In the genomic region with DNA sequence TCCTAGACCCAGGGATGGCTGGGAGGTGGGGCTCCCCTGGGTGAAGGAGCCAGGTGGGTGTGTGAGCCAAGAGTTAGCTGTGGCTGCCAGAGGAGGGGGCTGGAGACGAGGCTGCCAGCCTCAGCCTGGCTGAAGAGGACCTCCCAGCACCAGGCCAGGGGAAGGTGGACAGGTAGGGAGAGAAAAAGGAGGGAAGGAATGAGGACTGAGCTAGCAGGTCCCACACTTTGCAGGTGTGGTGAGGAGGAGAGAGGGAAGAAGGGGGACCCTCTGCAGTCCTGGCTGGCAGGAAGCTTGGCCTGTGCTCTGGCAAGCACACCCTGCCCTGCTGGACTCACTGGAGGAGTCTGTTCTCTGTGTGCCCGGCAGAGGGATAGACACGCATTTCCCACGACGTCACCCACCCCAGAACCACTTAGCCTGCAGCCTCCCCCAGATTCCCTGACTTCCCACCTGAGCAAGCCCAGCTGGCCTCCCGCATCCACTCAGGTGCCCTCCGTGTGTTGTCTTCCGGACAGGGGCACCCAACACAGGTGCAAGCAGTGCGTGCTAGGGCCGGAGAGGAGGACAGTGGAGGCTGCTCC, we compare ENCODE assay signal across 1 cellular context.
TF ChIP-seq lines count a peak whose summit lies in the region.

No MANE protein-coding gene starts in this region.

TF ChIP-seq in WTC11, 78 proteins besides CTCF, POLR2A, EP300 and RAD21:
- TF ChIP-seq ZBTB43 (CRISPR knock-in tag; IDR thresholded peaks at IDR 0.05) (no peak), USF2 (CRISPR knock-in tag; IDR thresholded peaks at IDR 0.05) (no peak), PREB (CRISPR knock-in tag; IDR thresholded peaks at IDR 0.05; ENCODE audit: borderline replicate concordance) (no peak), ZNF423 (CRISPR knock-in tag; IDR thresholded peaks at IDR 0.05) (peak; percentile 21; the same call in 1 of the 2 replicates), ZNF425 (CRISPR knock-in tag; conservative IDR thresholded peaks at IDR 0.05) (no peak), ZNF121 (CRISPR knock-in tag; IDR thresholded peaks at IDR 0.05) (no peak), ZBTB21 (CRISPR knock-in tag; IDR thresholded peaks at IDR 0.05; ENCODE audit: borderline replicate concordance) (0 out of 2 replicates have a peak, but pooled peaks have one; percentile 20), CREM (CRISPR knock-in tag; IDR thresholded peaks at IDR 0.05) (no peak), ETV6 (CRISPR knock-in tag; IDR thresholded peaks at IDR 0.05) (0 out of 2 replicates have a peak, but pooled peaks have one; percentile 7), ZNF281 (CRISPR knock-in tag; IDR thresholded peaks at IDR 0.05) (no peak)
- TF ChIP-seq, protein P1, sequence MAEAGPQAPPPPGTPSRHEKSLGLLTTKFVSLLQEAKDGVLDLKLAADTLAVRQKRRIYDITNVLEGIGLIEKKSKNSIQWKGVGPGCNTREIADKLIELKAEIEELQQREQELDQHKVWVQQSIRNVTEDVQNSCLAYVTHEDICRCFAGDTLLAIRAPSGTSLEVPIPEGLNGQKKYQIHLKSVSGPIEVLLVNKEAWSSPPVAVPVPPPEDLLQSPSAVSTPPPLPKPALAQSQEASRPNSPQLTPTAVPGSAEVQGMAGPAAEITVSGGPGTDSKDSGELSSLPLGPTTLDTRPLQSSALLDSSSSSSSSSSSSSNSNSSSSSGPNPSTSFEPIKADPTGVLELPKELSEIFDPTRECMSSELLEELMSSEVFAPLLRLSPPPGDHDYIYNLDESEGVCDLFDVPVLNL (CRISPR knock-in tag; IDR thresholded peaks at IDR 0.05; ENCODE audit: borderline replicate concordance, low read depth), result no peak
TF ChIP-seq in WTC11: peak in this region for 3.
